In the genomic region with DNA sequence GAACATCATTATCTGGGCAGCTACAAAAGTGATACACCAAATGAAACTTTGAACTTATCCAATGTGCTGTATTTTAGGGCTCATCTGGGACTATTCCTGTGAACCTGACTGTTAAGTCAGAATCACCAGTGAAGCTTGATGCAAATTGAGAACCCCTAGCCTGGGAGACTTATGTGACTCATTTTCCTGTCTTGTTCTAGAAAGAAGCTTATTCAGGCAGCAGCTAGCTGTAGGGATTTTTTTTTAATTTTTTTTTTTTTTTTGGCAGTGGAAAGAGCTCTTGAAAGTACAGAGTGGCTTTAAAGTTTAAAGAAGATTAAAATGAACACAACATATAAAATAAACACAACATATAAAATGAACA, we compare ENCODE assay signal across 8 cellular contexts.
DNase-seq lines count a peak whose midpoint lies in the region; ATAC-seq and TF ChIP-seq lines count a peak whose summit lies in the region.

No MANE protein-coding gene starts in this region.

- peak overlapping the region; percentile 60 for H3K27ac Mint-ChIP-seq in Calu3 (ENCODE audit: unreplicated experiment)
- no peak overlapping the region for H3K27ac Mint-ChIP-seq in WTC11

- intact Hi-C loops in Calu3 (cut with micrococcal nuclease; ENCODE audit: unreplicated experiment) (loop anchor here (1.0 kb wide), 1 partner anchor 30 kb away; no protein-coding TSS in a partner anchor), tibial artery (cut with DNase I; ENCODE audit: low total_unique reads) (no loop called here), mucosa of descending colon (cut with DNase I, micrococcal nuclease) (no loop called here)

- H3K36me3 ChIP-seq in OCI-LY1 (ENCODE audit: insufficient read depth, low read length), result peaks cover 4% of the 10 kb centered on the region; the same call in 1 of the 2 replicates
- H3K36me3 ChIP-seq in esophagus (ENCODE audit: control insufficient read depth in 2 of 2, insufficient read depth in 2 of 2, low read length in 1 of 2), result no peaks in the 10 kb centered on the region
- H3K36me3 ChIP-seq in tibial artery, result no peaks in the 10 kb centered on the region
- H3K36me3 ChIP-seq in mucosa of descending colon (ENCODE audit: low read depth), result no peaks in the 10 kb centered on the region

- ATAC-seq in GM21786 (IDR thresholded peaks at IDR 0.05; ENCODE audit: unreplicated experiment), result peak; percentile 43
- no peak for ATAC-seq in mucosa of descending colon
- no peak for ATAC-seq in WTC11

- H3K4me1 Mint-ChIP-seq in Calu3 (ENCODE audit: low read depth, unreplicated experiment) (peaks cover 63% of the 10 kb centered on the region), WTC11 (peaks cover 44% of the 10 kb centered on the region)

- no peak overlapping the region for H3K4me3 Mint-ChIP-seq in Calu3 (ENCODE audit: low read depth, unreplicated experiment)
- no peak overlapping the region for H3K4me3 Mint-ChIP-seq in WTC11

- H4K20me1 ChIP-seq in OCI-LY1 (ENCODE audit: insufficient read depth, low read length), result no peaks in the 10 kb centered on the region

- H3K9me3 ChIP-seq in OCI-LY1 (ENCODE audit: low read length), result no peaks in the 10 kb centered on the region
- no peaks in the 10 kb centered on the region for H3K9me3 ChIP-seq in esophagus (ENCODE audit: control insufficient read depth in 2 of 2, insufficient read depth in 1 of 2, low read depth in 1 of 2, low read length in 1 of 2)
- no peaks in the 10 kb centered on the region for H3K9me3 ChIP-seq in tibial artery
- H3K9me3 ChIP-seq in mucosa of descending colon, result no peaks in the 10 kb centered on the region

- H3K27me3 Mint-ChIP-seq in Calu3 (ENCODE audit: unreplicated experiment), result no peaks in the 10 kb centered on the region
- peaks cover 5% of the 10 kb centered on the region; the same call in 1 of the 2 replicates for H3K27me3 Mint-ChIP-seq in WTC11 (ENCODE audit: low read depth)

- CTCF ChIA-PET in Calu3 (lab: Charles Lee) (interaction anchor here (1.6 to 2.0 kb wide), 2 partner anchors 18 to 28 kb away, joined by 3 to 6 read pairs; no protein-coding TSS in a partner anchor), WTC11 (lab: Charles Lee) (interaction anchor here (0.6 to 1.2 kb wide), 3 partner anchors 19 to 219 kb away, joined by 3 to 4 read pairs (median 3); no protein-coding TSS in a partner anchor)

- H3K4me1 ChIP-seq in OCI-LY1 (ENCODE audit: insufficient read depth, low read length, severe bottlenecking) (peaks cover 100% of the 10 kb centered on the region), esophagus (ENCODE audit: control insufficient read depth in 2 of 2, insufficient read depth in 2 of 2, low read length in 1 of 2) (peaks cover 2 to 4% of the 10 kb centered on the region in 2 donors), tibial artery (peaks cover 0 to 64% (median 34%) of the 10 kb centered on the region in 4 donors), mucosa of descending colon (ENCODE audit: low read depth) (peaks cover 22% of the 10 kb centered on the region)

- H3K4me3 ChIP-seq in OCI-LY1 (ENCODE audit: low read depth, low read length, poor library complexity, severe bottlenecking), result peak overlapping the region; percentile 99
- no peak overlapping the region for H3K4me3 ChIP-seq in esophagus (ENCODE audit: low read depth in 1 of 2, low read length in 2 of 2)
- no peak overlapping the region for H3K4me3 ChIP-seq in tibial artery
- no peak overlapping the region for H3K4me3 ChIP-seq in mucosa of descending colon

- no TSS peak for BruUV-seq in Calu3 (replicated peaks; lab: Mats Ljungman, UMichigan)

- no peaks in the 10 kb centered on the region for H3K27me3 ChIP-seq in OCI-LY1 (ENCODE audit: insufficient read depth, low read length)
- no peaks in the 10 kb centered on the region for H3K27me3 ChIP-seq in esophagus (ENCODE audit: control insufficient read depth in 1 of 2, insufficient read depth in 2 of 2, low read length in 2 of 2)
- H3K27me3 ChIP-seq in tibial artery, result no peaks in the 10 kb centered on the region

- H3K4me2 ChIP-seq in OCI-LY1 (ENCODE audit: low read length), result peak overlapping the region; percentile 93

- H3F3A ChIP-seq in OCI-LY1 (ENCODE audit: insufficient read depth, low read length), result peaks cover 20% of the 10 kb centered on the region

- peaks cover 6% of the 10 kb centered on the region for H3K36me3 Mint-ChIP-seq in Calu3 (ENCODE audit: insufficient read depth, unreplicated experiment)
- no peaks in the 10 kb centered on the region for H3K36me3 Mint-ChIP-seq in WTC11

- DNase-seq in Calu3 (no peak), tibial artery (no peak), mucosa of descending colon (no peak), HuH-7 (ENCODE audit: low spot score) (no peak), WTC11 (ENCODE audit: low spot score) (no peak)

- no peak for TF ChIP-seq CTCF in Calu3 (IDR thresholded peaks at IDR 0.05; ENCODE audit: unreplicated experiment)
- no peak for TF ChIP-seq CTCF in OCI-LY1 (IDR thresholded peaks at IDR 0.05; ENCODE audit: low read length)
- TF ChIP-seq CTCF in tibial artery (IDR thresholded peaks at IDR 0.05), result no peak
- no peak for TF ChIP-seq CTCF in mucosa of descending colon (IDR thresholded peaks at IDR 0.05)
- TF ChIP-seq CTCF in WTC11 (IDR thresholded peaks at IDR 0.05), result no peak

- peaks cover 58% of the 10 kb centered on the region for H3K79me2 ChIP-seq in OCI-LY1 (ENCODE audit: insufficient read depth, low read length)

- H3K9me2 ChIP-seq in OCI-LY1 (ENCODE audit: low read depth, low read length), result no peaks in the 10 kb centered on the region

- H3K27ac ChIP-seq in OCI-LY1 (ENCODE audit: low read depth, low read length, poor library complexity, severe bottlenecking) (peak overlapping the region; percentile 99), esophagus (ENCODE audit: low read depth in 2 of 2, low read length in 1 of 2) (peak overlapping the region; percentile 45 to 51), tibial artery (peak overlapping the region; percentile 53 to 97)

- H2AFZ ChIP-seq in OCI-LY1 (ENCODE audit: low read length), result no peak overlapping the region

- POLR2A ChIA-PET in WTC11 (lab: Charles Lee), result interaction anchor here (0.7 kb wide), 1 partner anchor 476 kb away, joined by 5 read pairs; no protein-coding TSS in a partner anchor

- peak overlapping the region; percentile 99 for H3K9ac ChIP-seq in OCI-LY1 (ENCODE audit: low read length)

- H3K9me3 Mint-ChIP-seq in Calu3 (ENCODE audit: low read depth, unreplicated experiment) (no peaks in the 10 kb centered on the region), WTC11 (no peaks in the 10 kb centered on the region)

TF ChIP-seq in WTC11, 78 proteins besides CTCF, POLR2A, EP300 and RAD21:
- TF ChIP-seq MYBL2 (CRISPR knock-in tag; IDR thresholded peaks at IDR 0.05) (no peak), ESRRA (CRISPR knock-in tag; IDR thresholded peaks at IDR 0.05; ENCODE audit: borderline replicate concordance) (no peak), SMAD3 (CRISPR knock-in tag; IDR thresholded peaks at IDR 0.05; ENCODE audit: borderline replicate concordance) (no peak), NFE2L1 (CRISPR knock-in tag; IDR thresholded peaks at IDR 0.05) (no peak), MXD4 (CRISPR knock-in tag; IDR thresholded peaks at IDR 0.05; ENCODE audit: borderline replicate concordance) (no peak), ETV6 (CRISPR knock-in tag; IDR thresholded peaks at IDR 0.05) (no peak), IRF2 (CRISPR knock-in tag; IDR thresholded peaks at IDR 0.05; ENCODE audit: borderline replicate concordance, low read depth) (no peak)

Comparison
In these comparisons a context has a peak if more than half of its experiments do, and no peak if none do; other contexts are left out.
1. H3K27ac ChIP-seq: peak in every context shown above with its lines; median percentile 99 in OCI-LY1; 75 in tibial artery; 48 in esophagus.